In the genomic region with DNA sequence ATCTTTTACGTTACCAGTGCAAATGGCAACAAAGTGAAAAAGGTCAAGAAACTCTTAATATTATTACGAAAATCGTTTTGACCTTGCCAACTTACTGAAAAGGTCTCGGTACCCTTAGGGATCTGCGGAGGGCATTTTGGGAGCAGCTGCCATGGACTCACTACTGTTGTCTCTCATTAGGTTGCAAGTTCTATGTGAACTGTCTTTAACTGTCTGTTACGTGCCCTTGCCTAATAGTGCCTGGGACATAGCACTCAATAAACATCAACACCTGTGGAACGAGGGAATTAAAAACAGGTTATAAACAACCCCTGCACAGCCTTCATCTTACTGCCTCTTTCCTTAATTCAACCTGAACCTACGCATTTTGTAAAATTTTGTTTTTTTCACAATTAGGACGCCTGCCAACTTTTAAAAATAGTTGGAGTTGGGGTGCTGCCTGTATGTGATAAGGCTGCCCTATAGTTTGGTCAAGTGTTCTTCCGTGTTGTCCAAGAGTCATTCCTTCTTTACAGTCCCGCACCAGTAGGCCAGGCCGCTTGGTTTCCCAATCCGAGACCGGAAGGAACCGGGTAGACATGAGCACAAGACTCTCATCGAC, we compare ENCODE assay signal across 1 cellular context.
A peak's percentile ranks its signal among the peaks of the same experiment; 100 is the strongest.
TF ChIP-seq lines count a peak whose summit lies in the region.

No MANE protein-coding gene starts in this region.

TF ChIP-seq in K562, 482 proteins besides CTCF, POLR2A, EP300 and RAD21 (continued from another document and continues in another):
- TF ChIP-seq, protein P1, sequence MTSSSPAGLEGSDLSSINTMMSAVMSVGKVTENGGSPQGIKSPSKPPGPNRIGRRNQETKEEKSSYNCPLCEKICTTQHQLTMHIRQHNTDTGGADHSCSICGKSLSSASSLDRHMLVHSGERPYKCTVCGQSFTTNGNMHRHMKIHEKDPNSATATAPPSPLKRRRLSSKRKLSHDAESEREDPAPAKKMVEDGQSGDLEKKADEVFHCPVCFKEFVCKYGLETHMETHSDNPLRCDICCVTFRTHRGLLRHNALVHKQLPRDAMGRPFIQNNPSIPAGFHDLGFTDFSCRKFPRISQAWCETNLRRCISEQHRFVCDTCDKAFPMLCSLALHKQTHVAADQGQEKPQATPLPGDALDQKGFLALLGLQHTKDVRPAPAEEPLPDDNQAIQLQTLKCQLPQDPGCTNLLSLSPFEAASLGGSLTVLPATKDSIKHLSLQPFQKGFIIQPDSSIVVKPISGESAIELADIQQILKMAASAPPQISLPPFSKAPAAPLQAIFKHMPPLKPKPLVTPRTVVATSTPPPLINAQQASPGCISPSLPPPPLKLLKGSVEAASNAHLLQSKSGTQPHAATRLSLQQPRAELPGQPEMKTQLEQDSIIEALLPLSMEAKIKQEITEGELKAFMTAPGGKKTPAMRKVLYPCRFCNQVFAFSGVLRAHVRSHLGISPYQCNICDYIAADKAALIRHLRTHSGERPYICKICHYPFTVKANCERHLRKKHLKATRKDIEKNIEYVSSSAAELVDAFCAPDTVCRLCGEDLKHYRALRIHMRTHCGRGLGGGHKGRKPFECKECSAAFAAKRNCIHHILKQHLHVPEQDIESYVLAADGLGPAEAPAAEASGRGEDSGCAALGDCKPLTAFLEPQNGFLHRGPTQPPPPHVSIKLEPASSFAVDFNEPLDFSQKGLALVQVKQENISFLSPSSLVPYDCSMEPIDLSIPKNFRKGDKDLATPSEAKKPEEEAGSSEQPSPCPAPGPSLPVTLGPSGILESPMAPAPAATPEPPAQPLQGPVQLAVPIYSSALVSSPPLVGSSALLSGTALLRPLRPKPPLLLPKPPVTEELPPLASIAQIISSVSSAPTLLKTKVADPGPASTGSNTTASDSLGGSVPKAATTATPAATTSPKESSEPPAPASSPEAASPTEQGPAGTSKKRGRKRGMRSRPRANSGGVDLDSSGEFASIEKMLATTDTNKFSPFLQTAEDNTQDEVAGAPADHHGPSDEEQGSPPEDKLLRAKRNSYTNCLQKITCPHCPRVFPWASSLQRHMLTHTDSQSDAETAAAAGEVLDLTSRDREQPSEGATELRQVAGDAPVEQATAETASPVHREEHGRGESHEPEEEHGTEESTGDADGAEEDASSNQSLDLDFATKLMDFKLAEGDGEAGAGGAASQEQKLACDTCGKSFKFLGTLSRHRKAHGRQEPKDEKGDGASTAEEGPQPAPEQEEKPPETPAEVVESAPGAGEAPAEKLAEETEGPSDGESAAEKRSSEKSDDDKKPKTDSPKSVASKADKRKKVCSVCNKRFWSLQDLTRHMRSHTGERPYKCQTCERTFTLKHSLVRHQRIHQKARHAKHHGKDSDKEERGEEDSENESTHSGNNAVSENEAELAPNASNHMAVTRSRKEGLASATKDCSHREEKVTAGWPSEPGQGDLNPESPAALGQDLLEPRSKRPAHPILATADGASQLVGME (CRISPR knock-in tag; IDR thresholded peaks at IDR 0.05): no peak
- no peak for TF ChIP-seq ZNF696 (CRISPR knock-in tag; conservative IDR thresholded peaks at IDR 0.05)
- no peak for TF ChIP-seq HDAC1 (IDR thresholded peaks at IDR 0.05)
- no peak for TF ChIP-seq JUNB (CRISPR knock-in tag; conservative IDR thresholded peaks at IDR 0.05)
- no peak for TF ChIP-seq HEY1 (CRISPR knock-in tag; IDR thresholded peaks at IDR 0.05; ENCODE audit: borderline replicate concordance)
- TF ChIP-seq RB1 (IDR thresholded peaks at IDR 0.05; ENCODE audit: low read depth): no peak
- no peak; the same call in 1 of the 2 replicates for TF ChIP-seq FOSL1 (tag; conservative IDR thresholded peaks at IDR 0.05)
- no peak for TF ChIP-seq ZNF764 (CRISPR knock-in tag; IDR thresholded peaks at IDR 0.05; ENCODE audit: low read depth)
- TF ChIP-seq GABPA (tag; conservative IDR thresholded peaks at IDR 0.05; ENCODE audit: low read depth): no peak
- TF ChIP-seq HSF4 (CRISPR knock-in tag; IDR thresholded peaks at IDR 0.05; ENCODE audit: borderline replicate concordance): no peak
- no peak for TF ChIP-seq POU5F1 (IDR thresholded peaks at IDR 0.05; ENCODE audit: borderline replicate concordance, low read depth, low read length, partially characterized antibody)
- peak; percentile 24; the same call in 1 of the 2 replicates for TF ChIP-seq TCF3 (CRISPR knock-in tag; IDR thresholded peaks at IDR 0.05)
- no peak for TF ChIP-seq ESRRB (CRISPR knock-in tag; IDR thresholded peaks at IDR 0.05; ENCODE audit: borderline replicate concordance)
- TF ChIP-seq, protein P2, sequence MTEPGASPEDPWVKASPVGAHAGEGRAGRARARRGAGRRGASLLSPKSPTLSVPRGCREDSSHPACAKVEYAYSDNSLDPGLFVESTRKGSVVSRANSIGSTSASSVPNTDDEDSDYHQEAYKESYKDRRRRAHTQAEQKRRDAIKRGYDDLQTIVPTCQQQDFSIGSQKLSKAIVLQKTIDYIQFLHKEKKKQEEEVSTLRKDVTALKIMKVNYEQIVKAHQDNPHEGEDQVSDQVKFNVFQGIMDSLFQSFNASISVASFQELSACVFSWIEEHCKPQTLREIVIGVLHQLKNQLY (CRISPR knock-in tag; conservative IDR thresholded peaks at IDR 0.05): no peak
- no peak for TF ChIP-seq ZZZ3 (IDR thresholded peaks at IDR 0.05)
- TF ChIP-seq ZNF354B (CRISPR knock-in tag; IDR thresholded peaks at IDR 0.05): no peak
- peak; percentile 73 for TF ChIP-seq BRD9 (IDR thresholded peaks at IDR 0.05; ENCODE audit: low read depth, partially characterized antibody)
- no peak for TF ChIP-seq BRF1 (IDR thresholded peaks at IDR 0.05; ENCODE audit: borderline replicate concordance, extremely low read depth, insufficient read length)
- TF ChIP-seq, protein P3, sequence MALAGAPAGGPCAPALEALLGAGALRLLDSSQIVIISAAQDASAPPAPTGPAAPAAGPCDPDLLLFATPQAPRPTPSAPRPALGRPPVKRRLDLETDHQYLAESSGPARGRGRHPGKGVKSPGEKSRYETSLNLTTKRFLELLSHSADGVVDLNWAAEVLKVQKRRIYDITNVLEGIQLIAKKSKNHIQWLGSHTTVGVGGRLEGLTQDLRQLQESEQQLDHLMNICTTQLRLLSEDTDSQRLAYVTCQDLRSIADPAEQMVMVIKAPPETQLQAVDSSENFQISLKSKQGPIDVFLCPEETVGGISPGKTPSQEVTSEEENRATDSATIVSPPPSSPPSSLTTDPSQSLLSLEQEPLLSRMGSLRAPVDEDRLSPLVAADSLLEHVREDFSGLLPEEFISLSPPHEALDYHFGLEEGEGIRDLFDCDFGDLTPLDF (CRISPR knock-in tag; IDR thresholded peaks at IDR 0.05): no peak
- TF ChIP-seq NRF1 (conservative IDR thresholded peaks at IDR 0.05 in 1 of 2, IDR thresholded peaks at IDR 0.05 in 1 of 2): no peak
- TF ChIP-seq, protein P4, sequence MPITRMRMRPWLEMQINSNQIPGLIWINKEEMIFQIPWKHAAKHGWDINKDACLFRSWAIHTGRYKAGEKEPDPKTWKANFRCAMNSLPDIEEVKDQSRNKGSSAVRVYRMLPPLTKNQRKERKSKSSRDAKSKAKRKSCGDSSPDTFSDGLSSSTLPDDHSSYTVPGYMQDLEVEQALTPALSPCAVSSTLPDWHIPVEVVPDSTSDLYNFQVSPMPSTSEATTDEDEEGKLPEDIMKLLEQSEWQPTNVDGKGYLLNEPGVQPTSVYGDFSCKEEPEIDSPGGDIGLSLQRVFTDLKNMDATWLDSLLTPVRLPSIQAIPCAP (CRISPR knock-in tag; IDR thresholded peaks at IDR 0.05; ENCODE audit: borderline replicate concordance): no peak
- TF ChIP-seq ETV1 (tag; conservative IDR thresholded peaks at IDR 0.05; ENCODE audit: low read depth): peak; percentile 91
- 0 out of 2 replicates have a peak, but pooled peaks have one; percentile 31 for TF ChIP-seq DNMT1 (IDR thresholded peaks at IDR 0.05)
- no peak for TF ChIP-seq ZNF431 (CRISPR knock-in tag; IDR thresholded peaks at IDR 0.05)
- no peak; the same call in 1 of the 2 replicates for TF ChIP-seq SMARCA5 (IDR thresholded peaks at IDR 0.05)
- peak; percentile 41; the same call in 1 of the 2 replicates for TF ChIP-seq ARID1B (IDR thresholded peaks at IDR 0.05)
- TF ChIP-seq NFIX (CRISPR knock-in tag; IDR thresholded peaks at IDR 0.05; ENCODE audit: low read depth): no peak
- no peak for TF ChIP-seq U2AF1 (optimal IDR thresholded peaks at IDR 0.05; ENCODE audit: low read depth, low read length)
- TF ChIP-seq, protein P5, sequence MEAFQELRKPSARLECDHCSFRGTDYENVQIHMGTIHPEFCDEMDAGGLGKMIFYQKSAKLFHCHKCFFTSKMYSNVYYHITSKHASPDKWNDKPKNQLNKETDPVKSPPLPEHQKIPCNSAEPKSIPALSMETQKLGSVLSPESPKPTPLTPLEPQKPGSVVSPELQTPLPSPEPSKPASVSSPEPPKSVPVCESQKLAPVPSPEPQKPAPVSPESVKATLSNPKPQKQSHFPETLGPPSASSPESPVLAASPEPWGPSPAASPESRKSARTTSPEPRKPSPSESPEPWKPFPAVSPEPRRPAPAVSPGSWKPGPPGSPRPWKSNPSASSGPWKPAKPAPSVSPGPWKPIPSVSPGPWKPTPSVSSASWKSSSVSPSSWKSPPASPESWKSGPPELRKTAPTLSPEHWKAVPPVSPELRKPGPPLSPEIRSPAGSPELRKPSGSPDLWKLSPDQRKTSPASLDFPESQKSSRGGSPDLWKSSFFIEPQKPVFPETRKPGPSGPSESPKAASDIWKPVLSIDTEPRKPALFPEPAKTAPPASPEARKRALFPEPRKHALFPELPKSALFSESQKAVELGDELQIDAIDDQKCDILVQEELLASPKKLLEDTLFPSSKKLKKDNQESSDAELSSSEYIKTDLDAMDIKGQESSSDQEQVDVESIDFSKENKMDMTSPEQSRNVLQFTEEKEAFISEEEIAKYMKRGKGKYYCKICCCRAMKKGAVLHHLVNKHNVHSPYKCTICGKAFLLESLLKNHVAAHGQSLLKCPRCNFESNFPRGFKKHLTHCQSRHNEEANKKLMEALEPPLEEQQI (IDR thresholded peaks at IDR 0.05): peak; percentile 42; the same call in 1 of the 2 replicates
- no peak for TF ChIP-seq PHB2 (IDR thresholded peaks at IDR 0.05; ENCODE audit: low read depth)
- no peak for TF ChIP-seq KLF6 (CRISPR knock-in tag; IDR thresholded peaks at IDR 0.05; ENCODE audit: borderline replicate concordance)
- TF ChIP-seq, protein P6, sequence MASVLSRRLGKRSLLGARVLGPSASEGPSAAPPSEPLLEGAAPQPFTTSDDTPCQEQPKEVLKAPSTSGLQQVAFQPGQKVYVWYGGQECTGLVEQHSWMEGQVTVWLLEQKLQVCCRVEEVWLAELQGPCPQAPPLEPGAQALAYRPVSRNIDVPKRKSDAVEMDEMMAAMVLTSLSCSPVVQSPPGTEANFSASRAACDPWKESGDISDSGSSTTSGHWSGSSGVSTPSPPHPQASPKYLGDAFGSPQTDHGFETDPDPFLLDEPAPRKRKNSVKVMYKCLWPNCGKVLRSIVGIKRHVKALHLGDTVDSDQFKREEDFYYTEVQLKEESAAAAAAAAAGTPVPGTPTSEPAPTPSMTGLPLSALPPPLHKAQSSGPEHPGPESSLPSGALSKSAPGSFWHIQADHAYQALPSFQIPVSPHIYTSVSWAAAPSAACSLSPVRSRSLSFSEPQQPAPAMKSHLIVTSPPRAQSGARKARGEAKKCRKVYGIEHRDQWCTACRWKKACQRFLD (CRISPR knock-in tag; IDR thresholded peaks at IDR 0.05): no peak; the same call in none of the 2 replicates
- TF ChIP-seq, protein P7, sequence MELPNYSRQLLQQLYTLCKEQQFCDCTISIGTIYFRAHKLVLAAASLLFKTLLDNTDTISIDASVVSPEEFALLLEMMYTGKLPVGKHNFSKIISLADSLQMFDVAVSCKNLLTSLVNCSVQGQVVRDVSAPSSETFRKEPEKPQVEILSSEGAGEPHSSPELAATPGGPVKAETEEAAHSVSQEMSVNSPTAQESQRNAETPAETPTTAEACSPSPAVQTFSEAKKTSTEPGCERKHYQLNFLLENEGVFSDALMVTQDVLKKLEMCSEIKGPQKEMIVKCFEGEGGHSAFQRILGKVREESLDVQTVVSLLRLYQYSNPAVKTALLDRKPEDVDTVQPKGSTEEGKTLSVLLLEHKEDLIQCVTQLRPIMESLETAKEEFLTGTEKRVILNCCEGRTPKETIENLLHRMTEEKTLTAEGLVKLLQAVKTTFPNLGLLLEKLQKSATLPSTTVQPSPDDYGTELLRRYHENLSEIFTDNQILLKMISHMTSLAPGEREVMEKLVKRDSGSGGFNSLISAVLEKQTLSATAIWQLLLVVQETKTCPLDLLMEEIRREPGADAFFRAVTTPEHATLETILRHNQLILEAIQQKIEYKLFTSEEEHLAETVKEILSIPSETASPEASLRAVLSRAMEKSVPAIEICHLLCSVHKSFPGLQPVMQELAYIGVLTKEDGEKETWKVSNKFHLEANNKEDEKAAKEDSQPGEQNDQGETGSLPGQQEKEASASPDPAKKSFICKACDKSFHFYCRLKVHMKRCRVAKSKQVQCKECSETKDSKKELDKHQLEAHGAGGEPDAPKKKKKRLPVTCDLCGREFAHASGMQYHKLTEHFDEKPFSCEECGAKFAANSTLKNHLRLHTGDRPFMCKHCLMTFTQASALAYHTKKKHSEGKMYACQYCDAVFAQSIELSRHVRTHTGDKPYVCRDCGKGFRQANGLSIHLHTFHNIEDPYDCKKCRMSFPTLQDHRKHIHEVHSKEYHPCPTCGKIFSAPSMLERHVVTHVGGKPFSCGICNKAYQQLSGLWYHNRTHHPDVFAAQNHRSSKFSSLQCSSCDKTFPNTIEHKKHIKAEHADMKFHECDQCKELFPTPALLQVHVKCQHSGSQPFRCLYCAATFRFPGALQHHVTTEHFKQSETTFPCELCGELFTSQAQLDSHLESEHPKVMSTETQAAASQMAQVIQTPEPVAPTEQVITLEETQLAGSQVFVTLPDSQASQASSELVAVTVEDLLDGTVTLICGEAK (IDR thresholded peaks at IDR 0.05): peak; percentile 81
- TF ChIP-seq, protein P7 (CRISPR knock-in tag; IDR thresholded peaks at IDR 0.05): no peak
- no peak; the same call in 1 of the 2 replicates for TF ChIP-seq GTF2A2 (tag; IDR thresholded peaks at IDR 0.05)
- peak; percentile 27; the same call in 1 of the 2 replicates for TF ChIP-seq MTA2 (IDR thresholded peaks at IDR 0.05; ENCODE audit: low read depth)
- TF ChIP-seq TCF7L2 (IDR thresholded peaks at IDR 0.05; ENCODE audit: low read depth, low read length): no peak
- no peak for TF ChIP-seq SETDB1 (IDR thresholded peaks at IDR 0.05; ENCODE audit: low read length)
